Comparison of ENCODE assay signal across 11 cellular contexts in the genomic region with DNA sequence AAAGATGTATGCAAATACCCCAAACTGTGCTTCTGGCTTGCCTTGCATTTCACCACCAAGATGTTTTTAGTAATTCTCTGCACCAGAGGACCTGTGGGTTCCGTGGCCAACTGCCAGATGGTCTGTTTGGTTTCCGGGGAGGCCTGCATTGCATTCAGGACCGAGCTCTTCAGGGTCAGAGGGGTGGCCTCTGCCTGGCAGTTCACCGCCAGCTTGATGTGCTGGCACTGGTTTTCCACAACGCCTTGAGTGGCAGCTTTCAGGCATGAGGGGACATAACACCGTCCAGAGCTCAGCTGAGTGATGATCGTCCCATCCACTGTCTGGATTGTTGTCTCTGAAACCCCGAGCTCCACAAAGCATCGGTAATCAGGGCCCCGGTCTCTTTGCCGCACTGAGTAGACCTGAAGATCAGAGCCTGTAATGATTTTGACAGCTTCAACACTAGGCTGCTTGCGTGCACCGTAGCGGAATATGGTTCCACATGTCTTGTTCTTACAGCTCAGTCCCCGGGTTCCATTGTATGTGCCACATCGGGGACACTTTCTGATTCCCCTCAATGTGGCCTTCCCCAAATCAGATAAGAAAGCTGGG. TPM values are rescaled to one million over a fixed set of nuclear protein-coding genes. Genes with fewer than 3 reads are reported as not detected.
A peak's percentile ranks its signal among the peaks of the same experiment; 100 is the strongest.
DNase-seq lines count a peak whose midpoint lies in the region; ATAC-seq and TF ChIP-seq lines count a peak whose summit lies in the region.
"Had no signal": no experiment of that assay in that cellular context is flagged by ENCODE, and none has a peak within 500 bp of the region (broad histone marks: within the 10 kb centered on the region; RNA-seq: fewer than 3 reads in every experiment).

No MANE protein-coding gene starts in this region.

- TF ChIP-seq CTCF in CD8-positive, alpha-beta T cell (IDR thresholded peaks at IDR 0.05), result no peak
- TF ChIP-seq CTCF in activated CD8-positive, alpha-beta T cell treated with anti-CD3 and anti-CD28 coated beads for 36 hours (IDR thresholded peaks at IDR 0.05), result no peak
- no peak for TF ChIP-seq CTCF in glutamatergic neuron (IDR thresholded peaks at IDR 0.05; ENCODE audit: partially characterized antibody, unreplicated experiment)

- no peak for ATAC-seq in CD8-positive, alpha-beta T cell
- peak; percentile 81 for ATAC-seq in GM19455 (IDR thresholded peaks at IDR 0.05; ENCODE audit: unreplicated experiment)
- peak; percentile 71 for ATAC-seq in HG03066 (IDR thresholded peaks at IDR 0.05; ENCODE audit: low read depth, unreplicated experiment)
- no peak for ATAC-seq in activated CD8-positive, alpha-beta T cell treated with anti-CD3 and anti-CD28 coated beads for 36 hours

- no peaks in the 10 kb centered on the region for H3K9me3 Mint-ChIP-seq in CD8-positive, alpha-beta T cell
- no peaks in the 10 kb centered on the region for H3K9me3 Mint-ChIP-seq in activated CD8-positive, alpha-beta T cell treated with anti-CD3 and anti-CD28 coated beads for 36 hours
- no peaks in the 10 kb centered on the region for H3K9me3 Mint-ChIP-seq in glutamatergic neuron (ENCODE audit: unreplicated experiment)

- H3K9me3 ChIP-seq in CD8-positive, alpha-beta T cell (ENCODE audit: low read length), result no peaks in the 10 kb centered on the region
- H3K9me3 ChIP-seq: colonic mucosa had no signal

- H3K4me3 Mint-ChIP-seq in CD8-positive, alpha-beta T cell, result no peak overlapping the region
- no peak overlapping the region for H3K4me3 Mint-ChIP-seq in activated CD8-positive, alpha-beta T cell treated with anti-CD3 and anti-CD28 coated beads for 36 hours
- no peak overlapping the region for H3K4me3 Mint-ChIP-seq in glutamatergic neuron (ENCODE audit: unreplicated experiment)

- no peak overlapping the region for H3K4me3 ChIP-seq in CD8-positive, alpha-beta T cell (ENCODE audit: low read depth, low read length)
- H3K4me3 ChIP-seq: colonic mucosa had no signal

- H3K27ac ChIP-seq in CD8-positive, alpha-beta T cell (ENCODE audit: low read depth, low read length), result no peak overlapping the region
- H3K27ac ChIP-seq: colonic mucosa, VCaP had no signal

- H3K4me1 Mint-ChIP-seq in CD8-positive, alpha-beta T cell (ENCODE audit: low read depth), result no peaks in the 10 kb centered on the region
- peaks cover 2% of the 10 kb centered on the region for H3K4me1 Mint-ChIP-seq in activated CD8-positive, alpha-beta T cell treated with anti-CD3 and anti-CD28 coated beads for 36 hours (ENCODE audit: low read depth)
- H3K4me1 Mint-ChIP-seq in glutamatergic neuron (ENCODE audit: low read depth, unreplicated experiment), result no peaks in the 10 kb centered on the region

- intact Hi-C loops in CD8-positive, alpha-beta T cell (cut with DNase I, micrococcal nuclease), result no loop called here
- intact Hi-C loops in activated CD8-positive, alpha-beta T cell treated with anti-CD3 and anti-CD28 coated beads for 36 hours (cut with micrococcal nuclease), result no loop called here

- CTCF ChIA-PET in CD8-positive, alpha-beta T cell (lab: Charles Lee), result interaction anchor here (0.5 to 0.8 kb wide), 3 partner anchors 8 to 186 kb away, joined by 3 to 6 read pairs (median 3); a partner anchor contains a TSS
- CTCF ChIA-PET in activated CD8-positive, alpha-beta T cell treated with anti-CD3 and anti-CD28 coated beads for 36 hours (lab: Charles Lee), result interaction anchor here (0.7 to 2.8 kb wide), 4 partner anchors 10 to 269 kb away, joined by 3 to 9 read pairs (median 3); no protein-coding TSS in a partner anchor

- peaks cover 43% of the 10 kb centered on the region for H3K36me3 Mint-ChIP-seq in CD8-positive, alpha-beta T cell
- peaks cover 20% of the 10 kb centered on the region for H3K36me3 Mint-ChIP-seq in activated CD8-positive, alpha-beta T cell treated with anti-CD3 and anti-CD28 coated beads for 36 hours (ENCODE audit: low read depth)
- H3K36me3 Mint-ChIP-seq in glutamatergic neuron (ENCODE audit: unreplicated experiment), result no peaks in the 10 kb centered on the region

- H3K27ac Mint-ChIP-seq in CD8-positive, alpha-beta T cell, result peak overlapping the region; percentile 46
- H3K27ac Mint-ChIP-seq in activated CD8-positive, alpha-beta T cell treated with anti-CD3 and anti-CD28 coated beads for 36 hours, result peak overlapping the region; percentile 34
- no peak overlapping the region for H3K27ac Mint-ChIP-seq in glutamatergic neuron (ENCODE audit: unreplicated experiment)

- H3K27me3 ChIP-seq in CD8-positive, alpha-beta T cell (ENCODE audit: insufficient read depth, low read length), result no peaks in the 10 kb centered on the region
- H3K27me3 ChIP-seq: colonic mucosa had no signal

- H3K36me3 ChIP-seq in CD8-positive, alpha-beta T cell (ENCODE audit: insufficient read depth, low read length), result peaks cover 14% of the 10 kb centered on the region
- H3K36me3 ChIP-seq: colonic mucosa had no signal

- no peak for DNase-seq in CD8-positive, alpha-beta T cell
- DNase-seq in activated CD8-positive, alpha-beta T cell treated with anti-CD3 and anti-CD28 coated beads for 36 hours, result no peak
- no peak for DNase-seq in NCI-H2196 treated with DMSO at 0.1 percent for 48 hours (lab: John Stamatoyannopoulos, UW; ENCODE audit: unreplicated experiment)
- no peak for DNase-seq in ecto neural progenitor cell (ENCODE audit: low spot score)
- DNase-seq in DMS53 (lab: John Stamatoyannopoulos, UW), result no peak
- no peak for DNase-seq in glutamatergic neuron
- DNase-seq: activated naive CD4-positive, alpha-beta T cell; colonic mucosa had no signal

- no peaks in the 10 kb centered on the region for H3K4me1 ChIP-seq in CD8-positive, alpha-beta T cell (ENCODE audit: insufficient read depth, low read length)
- H3K4me1 ChIP-seq: colonic mucosa had no signal

- POLR2A ChIA-PET in CD8-positive, alpha-beta T cell (lab: Charles Lee), result interaction anchor here (1.8 kb wide), 1 partner anchor 9 kb away, joined by 11 read pairs; a partner anchor contains a TSS
- POLR2A ChIA-PET in activated CD8-positive, alpha-beta T cell treated with anti-CD3 and anti-CD28 coated beads for 36 hours (lab: Charles Lee), result interaction anchor here (0.6 to 2.5 kb wide), 2 partner anchors 9 to 104 kb away, joined by 3 to 11 read pairs; a partner anchor contains a TSS

- no peaks in the 10 kb centered on the region for H3K27me3 Mint-ChIP-seq in CD8-positive, alpha-beta T cell (ENCODE audit: low read depth)
- H3K27me3 Mint-ChIP-seq in activated CD8-positive, alpha-beta T cell treated with anti-CD3 and anti-CD28 coated beads for 36 hours, result no peaks in the 10 kb centered on the region
- H3K27me3 Mint-ChIP-seq in glutamatergic neuron (ENCODE audit: unreplicated experiment), result no peaks in the 10 kb centered on the region

RNA-seq across cellular contexts. Expression of a gene that starts 9.4 kb away (rescaled TPM):
- total RNA-seq in CD8-positive, alpha-beta T cell, result 10 to 100 TPM; 14.7 to 16.8 TPM
- 10 to 100 TPM; 19.2 to 24.6 TPM for total RNA-seq in activated CD8-positive, alpha-beta T cell treated with anti-CD3 and anti-CD28 coated beads for 36 hours
- 11.0 TPM for total RNA-seq in glutamatergic neuron (ENCODE audit: unreplicated experiment)

Comparison
In these comparisons a context has a peak if more than half of its experiments do, and no peak if none do; other contexts are left out.
1. ATAC-seq: peak in GM19455 (single experiment) and HG03066 (single experiment); none in CD8-positive, alpha-beta T cell (single experiment) and activated CD8-positive, alpha-beta T cell treated with anti-CD3 and anti-CD28 coated beads for 36 hours (single experiment).